28 cellular contexts compared by ENCODE assay signal in the genomic region with DNA sequence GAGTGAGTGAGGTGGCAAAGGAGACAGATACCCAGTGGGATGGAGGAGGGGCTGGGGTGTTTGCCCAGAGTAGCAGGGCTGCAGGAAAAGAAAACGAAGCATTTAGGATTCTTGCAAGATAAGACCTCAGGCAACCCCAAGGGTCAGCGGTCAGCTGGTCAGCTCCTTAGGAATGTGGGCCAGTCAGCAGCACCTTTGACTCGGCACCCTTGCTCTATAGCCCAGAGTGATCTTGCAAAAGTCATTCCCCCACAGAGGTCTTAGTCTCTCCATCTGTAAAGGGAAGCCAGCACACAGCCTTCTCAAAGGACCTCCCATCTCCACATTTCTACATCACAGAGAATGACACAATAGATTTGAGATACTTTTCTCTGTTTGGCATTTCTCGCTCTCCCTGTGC.
"Had no signal": no experiment of that assay in that cellular context is flagged by ENCODE, and none has a peak within 500 bp of the region (broad histone marks: within the 10 kb centered on the region; RNA-seq: fewer than 3 reads in every experiment).

No MANE protein-coding gene starts in this region.

- H3K4me1 Mint-ChIP-seq: activated CD4-positive, alpha-beta T cell treated with anti-CD3 and anti-CD28 coated beads for 36 hours had no signal

- H3K36me3 Mint-ChIP-seq: activated naive CD8-positive, alpha-beta T cell; natural killer cell; stimulated activated memory B cell treated with anti-CD40 and anti-IgM and Interleukin-4, amounts not matched to agents 10 μg/mL and 1 μg/mL and 100 μg/mL, for 72 hours had no signal

- ATAC-seq: activated CD4-positive, alpha-beta T cell treated with anti-CD3 and anti-CD28 coated beads for 36 hours; gastrocnemius medialis; natural killer cell; stimulated activated memory B cell treated with anti-CD40 and anti-IgM and Interleukin-4, amounts not matched to agents 10 μg/mL and 1 μg/mL and 100 μg/mL, for 72 hours; stimulated activated naive CD8-positive, alpha-beta T cell treated with anti-CD3 and anti-CD28 coated beads, Interleukin-15, amount 100 ng/mL, for 72 hours had no signal

- H3K4me2 ChIP-seq: smooth muscle cell had no signal

- H3K27ac ChIP-seq: gastrocnemius medialis, left ventricle myocardium inferior, neutrophil, prostate gland, vagina had no signal

- H3K27me3 ChIP-seq: gastrocnemius medialis, neutrophil, upper lobe of left lung, vagina had no signal

- H3K36me3 ChIP-seq: gastrocnemius medialis, left ventricle myocardium inferior, neutrophil, prostate gland, upper lobe of left lung, vagina had no signal

- H3K9me3 Mint-ChIP-seq: central memory CD8-positive, alpha-beta T cell; natural killer cell; stimulated activated memory B cell treated with anti-CD40 and anti-IgM and Interleukin-4, amounts not matched to agents 10 μg/mL and 1 μg/mL and 100 μg/mL, for 72 hours; stimulated activated naive CD8-positive, alpha-beta T cell treated with anti-CD3 and anti-CD28 coated beads, Interleukin-15, amount 100 ng/mL, for 72 hours had no signal

- H3K27me3 Mint-ChIP-seq: activated CD4-positive, alpha-beta T cell treated with anti-CD3 and anti-CD28 coated beads for 36 hours had no signal

- H3K4me3 ChIP-seq: gastrocnemius medialis, left ventricle myocardium inferior, lung, prostate gland, smooth muscle cell, upper lobe of left lung, vagina had no signal

- H3K27ac Mint-ChIP-seq: activated CD4-positive, alpha-beta T cell treated with anti-CD3 and anti-CD28 coated beads for 36 hours; activated naive CD8-positive, alpha-beta T cell; natural killer cell; stimulated activated memory B cell treated with anti-CD40 and anti-IgM and Interleukin-4, amounts not matched to agents 10 μg/mL and 1 μg/mL and 100 μg/mL, for 72 hours; stimulated activated naive CD8-positive, alpha-beta T cell treated with anti-CD3 and anti-CD28 coated beads, Interleukin-15, amount 100 ng/mL, for 72 hours had no signal

- DNase-seq: activated CD4-positive, alpha-beta T cell treated with anti-CD3 and anti-CD28 coated beads for 36 hours; activated CD4-positive, alpha-beta T cell treated with anti-CD3 and anti-CD28 coated beads, Interleukin-2, amount 50 U/mL, for 4 hours; activated CD4-positive, CD25-positive, alpha-beta regulatory T cell; activated effector memory CD4-positive, alpha-beta T cell treated with Interleukin-2 at 50 U/mL for 16 hours; activated naive CD4-positive, alpha-beta T cell treated with Interleukin-2 at 50 U/mL for 16 hours; anterior cingulate cortex; dermis blood vessel endothelial cell; effector CD8-positive, alpha-beta T cell; gastrocnemius medialis; glutamatergic neuron; left ventricle myocardium inferior; mesendoderm; natural killer cell; retina; stimulated activated CD4-positive, alpha-beta T cell treated with anti-CD3 and anti-CD28 coated beads, Interleukin-1b, Interleukin-23, amount 100 ng/mL, for 48 hours; stimulated activated CD4-positive, alpha-beta T cell treated with anti-CD3 and anti-CD28 coated beads, Interleukin-4, amount 100 ng/mL, for 4 hours; stimulated activated CD8-positive, alpha-beta memory T cell treated with anti-CD3 and anti-CD28 coated beads, Interleukin-4, amount 100 ng/mL, for 48 hours; stimulated activated naive CD8-positive, alpha-beta T cell treated with anti-CD3 and anti-CD28 coated beads, Interleukin-15, amount 100 ng/mL, for 72 hours; substantia nigra; upper lobe of left lung had no signal

- H3K9me3 ChIP-seq: gastrocnemius medialis, left ventricle myocardium inferior, neutrophil, prostate gland, upper lobe of left lung, vagina had no signal

- H3K4me1 ChIP-seq: gastrocnemius medialis, left ventricle myocardium inferior, prostate gland had no signal

- H3K4me3 Mint-ChIP-seq: activated CD4-positive, alpha-beta T cell treated with anti-CD3 and anti-CD28 coated beads for 36 hours; activated naive CD8-positive, alpha-beta T cell; central memory CD8-positive, alpha-beta T cell; natural killer cell; stimulated activated memory B cell treated with anti-CD40 and anti-IgM and Interleukin-4, amounts not matched to agents 10 μg/mL and 1 μg/mL and 100 μg/mL, for 72 hours; stimulated activated naive CD8-positive, alpha-beta T cell treated with anti-CD3 and anti-CD28 coated beads, Interleukin-15, amount 100 ng/mL, for 72 hours had no signal
